ENCODE assay signal across 18 cellular contexts in genomic region chr5:175347027-175347426, GRCh38.
DNase-seq lines count a peak whose midpoint lies in the region; TF ChIP-seq lines count a peak whose summit lies in the region.
"Had no signal": no experiment of that assay in that cellular context is flagged by ENCODE, and none has a peak within 500 bp of the region (broad histone marks: within the 10 kb centered on the region; RNA-seq: fewer than 3 reads in every experiment).

No MANE protein-coding gene starts in this region.

- no peak overlapping the region for H3K4me3 ChIP-seq in dorsolateral prefrontal cortex
- H3K4me3 ChIP-seq: GM12878, heart right ventricle, uterus had no signal

- intact Hi-C loops in dorsolateral prefrontal cortex (cut with DNase I) = no loop called here

- DNase-seq in NCI-H748 (lab: John Stamatoyannopoulos, UW; ENCODE audit: unreplicated experiment) = peak; percentile 57
- DNase-seq in NCI-H748 treated with DMSO at 0.1 percent for 48 hours (lab: John Stamatoyannopoulos, UW) = no peak
- peak; percentile 19 for DNase-seq in LoVo (ENCODE audit: low spot score)
- DNase-seq in astrocyte of the hippocampus (ENCODE audit: low read depth, low spot score) = peak; percentile 76
- DNase-seq in non-pigmented ciliary epithelial cell (ENCODE audit: low read depth) = peak; percentile 42
- no peak for DNase-seq in dorsolateral prefrontal cortex
- no peak for DNase-seq in hippocampal formation (lab: John Stamatoyannopoulos, UW)
- DNase-seq in activated CD4-positive, alpha-beta T cell treated with anti-CD3 and anti-CD28 coated beads for 48 hours = no peak
- DNase-seq: activated effector memory CD4-positive, alpha-beta T cell treated with anti-CD3 and anti-CD28 coated beads, Interleukin-2, amount 50 U/mL, for 16 hours; CD8-positive, alpha-beta T cell; heart right ventricle; islet precursor cell; mesendoderm; NCI-H2107; stimulated activated CD4-positive, alpha-beta T cell treated with anti-CD3 and anti-CD28 coated beads, Interleukin-15, amount 100 ng/mL, for 24 hours; stimulated activated naive CD8-positive, alpha-beta T cell treated with anti-CD3 and anti-CD28 coated beads, Interleukin-15, amount 100 ng/mL, for 72 hours; uterus had no signal

- no peak for TF ChIP-seq CTCF in dorsolateral prefrontal cortex (IDR thresholded peaks at IDR 0.05 in 54 of 56, conservative IDR thresholded peaks at IDR 0.05 in 2 of 56; ENCODE audit: low read depth in 1 of 56, partially characterized antibody in 56 of 56)

- no peak overlapping the region for H3K27ac ChIP-seq in dorsolateral prefrontal cortex
- H3K27ac ChIP-seq: heart right ventricle, uterus had no signal

- peaks cover 0 to 4% (median 0%) of the 10 kb centered on the region in 45 donors for H3K27me3 ChIP-seq in dorsolateral prefrontal cortex
- H3K27me3 ChIP-seq: uterus had no signal

Comparison
In these comparisons a context has a peak if more than half of its experiments do, and no peak if none do; other contexts are left out.
1. DNase-seq: peak in NCI-H748 (single experiment), LoVo (single experiment), astrocyte of the hippocampus (single experiment) and non-pigmented ciliary epithelial cell (single experiment); none in NCI-H748 treated with DMSO at 0.1 percent for 48 hours (single experiment), dorsolateral prefrontal cortex (0 of 10), hippocampal formation (0 of 2) and activated CD4-positive, alpha-beta T cell treated with anti-CD3 and anti-CD28 coated beads for 48 hours (single experiment).